In genomic region chr9:133876836-133877235, GRCh38 we compare ENCODE assay signal across 21 cellular contexts.
DNase-seq lines count a peak whose midpoint lies in the region; ATAC-seq and TF ChIP-seq lines count a peak whose summit lies in the region.
"Had no signal": no experiment of that assay in that cellular context is flagged by ENCODE, and none has a peak within 500 bp of the region (broad histone marks: within the 10 kb centered on the region; RNA-seq: fewer than 3 reads in every experiment).

No MANE protein-coding gene starts in this region.

- TF ChIP-seq CTCF in RWPE1 (conservative IDR thresholded peaks at IDR 0.05; ENCODE audit: low read depth), result no peak
- no peak for TF ChIP-seq CTCF in glutamatergic neuron (IDR thresholded peaks at IDR 0.05; ENCODE audit: partially characterized antibody, unreplicated experiment)

- peak; percentile 98 for DNase-seq in NCI-H1694 treated with DMSO at 0.1 percent for 48 hours (lab: John Stamatoyannopoulos, UW)
- no peak for DNase-seq in NCI-H1694 (lab: John Stamatoyannopoulos, UW)
- no peak for DNase-seq in RWPE1 (ENCODE audit: low spot score)
- no peak for DNase-seq in glutamatergic neuron
- DNase-seq in erythroblast (lab: John Stamatoyannopoulos, UW), result no peak
- DNase-seq: activated naive CD4-positive, alpha-beta T cell treated with anti-CD3 and anti-CD28 coated beads for 36 hours; activated T-cell treated with anti-CD3 and anti-CD28 coated beads, Interleukin-2, amount 50 U/mL, for 72 hours; amniotic stem cell; HCEC 1CT; natural killer cell; NCI-H187; pancreas; Right ventricle myocardium superior; T-helper 1 cell had no signal

- H3K9ac ChIP-seq in BLaER1, result no peak overlapping the region

- H3K4me2 ChIP-seq in BLaER1, result peak overlapping the region; percentile 20

- TF ChIP-seq POLR2A in erythroblast (IDR thresholded peaks at IDR 0.05; ENCODE audit: low read length), result no peak

- H3K27ac Mint-ChIP-seq in glutamatergic neuron (ENCODE audit: unreplicated experiment), result peak overlapping the region; percentile 86
- H3K27ac Mint-ChIP-seq: activated CD4-positive, alpha-beta T cell treated with anti-CD3 and anti-CD28 coated beads for 36 hours; activated naive CD4-positive, alpha-beta T cell treated with anti-CD3 and anti-CD28 coated beads for 36 hours; activated T-cell treated with anti-CD3 and anti-CD28 coated beads, Interleukin-2, amount 50 U/mL, for 72 hours; natural killer cell had no signal

- H4K20me1 ChIP-seq in BLaER1, result peaks cover 96% of the 10 kb centered on the region

- H3K4me3 Mint-ChIP-seq in glutamatergic neuron (ENCODE audit: unreplicated experiment), result peak overlapping the region; percentile 85
- H3K4me3 Mint-ChIP-seq: activated CD4-positive, alpha-beta T cell treated with anti-CD3 and anti-CD28 coated beads for 36 hours; activated naive CD4-positive, alpha-beta T cell treated with anti-CD3 and anti-CD28 coated beads for 36 hours; activated T-cell treated with anti-CD3 and anti-CD28 coated beads, Interleukin-2, amount 50 U/mL, for 72 hours; natural killer cell had no signal

- peaks cover 73% of the 10 kb centered on the region for H3K4me1 Mint-ChIP-seq in glutamatergic neuron (ENCODE audit: low read depth, unreplicated experiment)
- H3K4me1 Mint-ChIP-seq: activated CD4-positive, alpha-beta T cell treated with anti-CD3 and anti-CD28 coated beads for 36 hours; natural killer cell had no signal

- no peak for ATAC-seq in HG03045 (IDR thresholded peaks at IDR 0.05; ENCODE audit: unreplicated experiment)
- ATAC-seq in HG02970 (IDR thresholded peaks at IDR 0.05; ENCODE audit: low FRiP score, unreplicated experiment), result no peak
- ATAC-seq: activated CD4-positive, alpha-beta T cell treated with anti-CD3 and anti-CD28 coated beads for 36 hours; activated T-cell treated with anti-CD3 and anti-CD28 coated beads, Interleukin-2, amount 50 U/mL, for 72 hours; natural killer cell had no signal

- H3K27me3 Mint-ChIP-seq in glutamatergic neuron (ENCODE audit: unreplicated experiment), result peaks cover 36% of the 10 kb centered on the region
- H3K27me3 Mint-ChIP-seq: activated CD4-positive, alpha-beta T cell treated with anti-CD3 and anti-CD28 coated beads for 36 hours had no signal

- H3K27ac ChIP-seq in BLaER1, result 0 out of 2 replicates have a peak overlapping the region, but pooled peaks have one; percentile 22
- peak overlapping the region; percentile 100 for H3K27ac ChIP-seq in RWPE1
- H3K27ac ChIP-seq: pancreas, right atrium auricular region had no signal

- H3K36me3 Mint-ChIP-seq in glutamatergic neuron (ENCODE audit: unreplicated experiment), result no peaks in the 10 kb centered on the region
- H3K36me3 Mint-ChIP-seq: natural killer cell had no signal

- peaks cover 78% of the 10 kb centered on the region for H3K4me1 ChIP-seq in BLaER1

- POLR2A ChIA-PET in RWPE1 (lab: Yijun Ruan, JAX; ENCODE audit: low non-redundant PET), result no interaction called here

- CTCF ChIA-PET in RWPE1 (lab: Yijun Ruan, JAX), result interaction anchor here (0.5 to 1.9 kb wide), 8 partner anchors 12 to 562 kb away, joined by 3 to 6 read pairs (median 4); no protein-coding TSS in a partner anchor

- H3K27me3 ChIP-seq in BLaER1, result no peaks in the 10 kb centered on the region
- H3K27me3 ChIP-seq: MG63, pancreas, right atrium auricular region, upper lobe of left lung had no signal

- no peaks in the 10 kb centered on the region for H3K9me3 ChIP-seq in BLaER1
- H3K9me3 ChIP-seq: MG63, pancreas, right atrium auricular region, upper lobe of left lung had no signal

- H3K4me3 ChIP-seq in BLaER1, result no peak overlapping the region
- H3K4me3 ChIP-seq: MG63, pancreas, right atrium auricular region, upper lobe of left lung had no signal

- H3K9me3 Mint-ChIP-seq in glutamatergic neuron (ENCODE audit: unreplicated experiment), result peaks cover 61% of the 10 kb centered on the region
- H3K9me3 Mint-ChIP-seq: activated naive CD4-positive, alpha-beta T cell treated with anti-CD3 and anti-CD28 coated beads for 36 hours; activated T-cell treated with anti-CD3 and anti-CD28 coated beads, Interleukin-2, amount 50 U/mL, for 72 hours; natural killer cell had no signal

- peaks cover 5% of the 10 kb centered on the region for H3K36me3 ChIP-seq in BLaER1
- H3K36me3 ChIP-seq: MG63, pancreas, right atrium auricular region, upper lobe of left lung had no signal
